Comparison of ENCODE assay signal across 10 cellular contexts in genomic region chr7:135168001-135168400, GRCh38. TPM values are rescaled to one million over a fixed set of nuclear protein-coding genes. Genes with fewer than 3 reads are reported as not detected.
DNase-seq lines count a peak whose midpoint lies in the region; ATAC-seq and TF ChIP-seq lines count a peak whose summit lies in the region.
"Had no signal": no experiment of that assay in that cellular context is flagged by ENCODE, and none has a peak within 500 bp of the region (broad histone marks: within the 10 kb centered on the region; RNA-seq: fewer than 3 reads in every experiment).

No MANE protein-coding gene starts in this region.

- peak overlapping the region; percentile 49 for H3K4me3 Mint-ChIP-seq in CD8-positive, alpha-beta T cell
- H3K4me3 Mint-ChIP-seq in brain = peak overlapping the region in 3 of 5 experiments; percentile 9 to 74 (median 58)
- peak overlapping the region; percentile 88 for H3K4me3 Mint-ChIP-seq in natural killer cell treated with Interleukin-12 subunit alpha and Interleukin-12 subunit beta and Interleukin-15 and Interleukin-18, amount 100 ng/mL, for 72 hours

- peaks cover 58% of the 10 kb centered on the region for H3K4me1 Mint-ChIP-seq in CD8-positive, alpha-beta T cell (ENCODE audit: low read depth)
- H3K4me1 Mint-ChIP-seq in brain = peaks cover 45% of the 10 kb centered on the region
- peaks cover 48 to 56% of the 10 kb centered on the region in 2 donors for H3K4me1 Mint-ChIP-seq in natural killer cell treated with Interleukin-12 subunit alpha and Interleukin-12 subunit beta and Interleukin-15 and Interleukin-18, amount 100 ng/mL, for 72 hours (ENCODE audit: low read depth in 2 of 2)

- H3K36me3 ChIP-seq in CD8-positive, alpha-beta T cell (ENCODE audit: insufficient read depth, low read length) = peaks cover 13% of the 10 kb centered on the region
- H3K36me3 ChIP-seq in NT2/D1 (ENCODE audit: insufficient read depth, insufficient read length, low read length) = peaks cover 53% of the 10 kb centered on the region

- peak in 3 of 7 experiments; percentile 41 to 45 (median 42) for DNase-seq in CD8-positive, alpha-beta T cell
- no peak for DNase-seq in NT2/D1 (ENCODE audit: low read depth, low spot score)
- no peak for DNase-seq in natural killer cell treated with Interleukin-12 subunit alpha and Interleukin-12 subunit beta and Interleukin-15 and Interleukin-18, amount 100 ng/mL, for 72 hours (ENCODE audit: low spot score)
- no peak for DNase-seq in cerebellum (ENCODE audit: low spot score)
- no peak for DNase-seq in NCI-H748 treated with DMSO at 0.1 percent for 48 hours (lab: John Stamatoyannopoulos, UW)
- DNase-seq in HPDE6-E6E7 (ENCODE audit: extremely low spot score) = no peak
- DNase-seq: GOT3 had no signal

- H3K27ac Mint-ChIP-seq in CD8-positive, alpha-beta T cell = peak overlapping the region; percentile 97
- peak overlapping the region in 2 of 5 experiments; percentile 17 to 96 for H3K27ac Mint-ChIP-seq in brain
- peak overlapping the region; percentile 97 to 98 for H3K27ac Mint-ChIP-seq in natural killer cell treated with Interleukin-12 subunit alpha and Interleukin-12 subunit beta and Interleukin-15 and Interleukin-18, amount 100 ng/mL, for 72 hours

- intact Hi-C loops in CD8-positive, alpha-beta T cell (cut with DNase I, micrococcal nuclease) = no loop called here

- POLR2A ChIA-PET in CD8-positive, alpha-beta T cell (lab: Charles Lee) = interaction anchor here (4.7 kb wide), 1 partner anchor 181 kb away, joined by 50 read pairs; the partner anchor contains the start of gene AGBL3

- peak overlapping the region; percentile 26 for H3K9ac ChIP-seq in NT2/D1 (ENCODE audit: insufficient read length, low read depth)

- peaks cover 52% of the 10 kb centered on the region for H3K36me3 Mint-ChIP-seq in CD8-positive, alpha-beta T cell
- peaks cover 33% of the 10 kb centered on the region for H3K36me3 Mint-ChIP-seq in brain
- H3K36me3 Mint-ChIP-seq in natural killer cell treated with Interleukin-12 subunit alpha and Interleukin-12 subunit beta and Interleukin-15 and Interleukin-18, amount 100 ng/mL, for 72 hours = peaks cover 14% of the 10 kb centered on the region

- H3K9me3 Mint-ChIP-seq in CD8-positive, alpha-beta T cell = no peaks in the 10 kb centered on the region
- peaks cover 0 to 2% (median 0%) of the 10 kb centered on the region in 5 experiments for H3K9me3 Mint-ChIP-seq in brain
- H3K9me3 Mint-ChIP-seq in natural killer cell treated with Interleukin-12 subunit alpha and Interleukin-12 subunit beta and Interleukin-15 and Interleukin-18, amount 100 ng/mL, for 72 hours = no peaks in the 10 kb centered on the region

- H3K4me1 ChIP-seq in CD8-positive, alpha-beta T cell (ENCODE audit: insufficient read depth, low read length) = peaks cover 38% of the 10 kb centered on the region
- peaks cover 13% of the 10 kb centered on the region for H3K4me1 ChIP-seq in NT2/D1 (ENCODE audit: insufficient read depth, insufficient read length)

- H3K4me3 ChIP-seq in CD8-positive, alpha-beta T cell (ENCODE audit: low read depth, low read length) = no peak overlapping the region
- no peak overlapping the region for H3K4me3 ChIP-seq in NT2/D1 (ENCODE audit: insufficient read length, low read depth)

- TF ChIP-seq CTCF in CD8-positive, alpha-beta T cell (IDR thresholded peaks at IDR 0.05) = no peak
- no peak for TF ChIP-seq CTCF in brain (conservative IDR thresholded peaks at IDR 0.05)

- no peaks in the 10 kb centered on the region for H3K9me3 ChIP-seq in CD8-positive, alpha-beta T cell (ENCODE audit: low read length)
- 0 out of 2 replicates have a peak, but pooled peaks cover 1% of the 10 kb centered on the region for H3K9me3 ChIP-seq in NT2/D1 (ENCODE audit: insufficient read depth, low read length)

- H3K27ac ChIP-seq in CD8-positive, alpha-beta T cell (ENCODE audit: low read depth, low read length) = no peak overlapping the region

- no peaks in the 10 kb centered on the region for H3K27me3 Mint-ChIP-seq in CD8-positive, alpha-beta T cell (ENCODE audit: low read depth)
- peaks cover 2% of the 10 kb centered on the region for H3K27me3 Mint-ChIP-seq in brain
- no peaks in the 10 kb centered on the region for H3K27me3 Mint-ChIP-seq in natural killer cell treated with Interleukin-12 subunit alpha and Interleukin-12 subunit beta and Interleukin-15 and Interleukin-18, amount 100 ng/mL, for 72 hours

- H3K27me3 ChIP-seq in CD8-positive, alpha-beta T cell (ENCODE audit: insufficient read depth, low read length) = no peaks in the 10 kb centered on the region
- no peaks in the 10 kb centered on the region for H3K27me3 ChIP-seq in NT2/D1 (ENCODE audit: insufficient read depth, insufficient read length)

- no peak for ATAC-seq in CD8-positive, alpha-beta T cell
- ATAC-seq in natural killer cell treated with Interleukin-12 subunit alpha and Interleukin-12 subunit beta and Interleukin-15 and Interleukin-18, amount 100 ng/mL, for 72 hours = no peak
- ATAC-seq in HG03280 (IDR thresholded peaks at IDR 0.05; ENCODE audit: unreplicated experiment) = no peak
- ATAC-seq: sciatic nerve had no signal

- CTCF ChIA-PET in CD8-positive, alpha-beta T cell (lab: Charles Lee) = interaction anchor here (1.5 to 4.2 kb wide), 5 partner anchors 17 to 185 kb away, joined by 3 to 43 read pairs (median 16); partner anchors contain the start of genes AGBL3 and TMEM140

RNA-seq across cellular contexts. Expression of gene CYREN, which starts 2.5 kb away (rescaled TPM):
- total RNA-seq in CD8-positive, alpha-beta T cell = 10 to 100 TPM; 14.0 to 15.2 TPM
- 23.3 TPM for polyA plus RNA-seq in brain (ENCODE audit: insufficient read depth, low read depth, low replicate concordance)
- total RNA-seq in natural killer cell treated with Interleukin-12 subunit alpha and Interleukin-12 subunit beta and Interleukin-15 and Interleukin-18, amount 100 ng/mL, for 72 hours = 10 to 100 TPM; 47.2 to 68.5 TPM
- total RNA-seq in cerebellum = 16.2 TPM

RNA-seq across cellular contexts. Expression of gene TMEM140, which starts 20.1 kb away (rescaled TPM):
- 10 to 100 TPM; 18.8 to 21.8 TPM for total RNA-seq in CD8-positive, alpha-beta T cell
- 9.7 TPM for polyA plus RNA-seq in brain (ENCODE audit: insufficient read depth, low read depth, low replicate concordance)
- 10 to 100 TPM; 10.2 to 17.4 TPM for total RNA-seq in natural killer cell treated with Interleukin-12 subunit alpha and Interleukin-12 subunit beta and Interleukin-15 and Interleukin-18, amount 100 ng/mL, for 72 hours
- 0.18 TPM for total RNA-seq in cerebellum

RNA-seq across cellular contexts. Expression of gene WDR91, which starts 43.3 kb away (rescaled TPM):
- 10 to 100 TPM; 43.3 to 46.6 TPM for total RNA-seq in CD8-positive, alpha-beta T cell
- 8.0 TPM for polyA plus RNA-seq in brain (ENCODE audit: insufficient read depth, low read depth, low replicate concordance)
- total RNA-seq in natural killer cell treated with Interleukin-12 subunit alpha and Interleukin-12 subunit beta and Interleukin-15 and Interleukin-18, amount 100 ng/mL, for 72 hours = 10 to 100 TPM; 11.9 to 22.8 TPM
- 11.0 TPM for total RNA-seq in cerebellum
